28 cellular contexts compared by ENCODE assay signal in the genomic region with DNA sequence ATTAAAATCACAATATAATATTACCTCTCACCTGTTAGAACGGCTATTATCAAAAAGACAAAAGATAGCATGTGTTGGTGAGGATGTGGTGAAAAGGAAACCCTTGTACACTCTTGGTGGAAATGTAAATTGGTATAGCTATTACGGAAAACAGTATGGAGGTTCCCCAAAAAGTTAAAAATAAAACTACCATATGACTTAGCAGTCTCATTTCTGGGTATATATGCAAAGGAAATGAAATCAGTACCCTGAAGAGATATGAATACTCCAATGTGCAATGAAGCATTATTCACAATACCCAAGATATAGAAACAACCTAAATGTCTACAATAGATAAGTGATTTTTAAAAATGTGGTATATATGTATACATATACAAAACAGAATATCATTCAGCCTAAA.
DNase-seq lines count a peak whose midpoint lies in the region; ATAC-seq and TF ChIP-seq lines count a peak whose summit lies in the region.
"Had no signal": no experiment of that assay in that cellular context is flagged by ENCODE, and none has a peak within 500 bp of the region (broad histone marks: within the 10 kb centered on the region; RNA-seq: fewer than 3 reads in every experiment).

No MANE protein-coding gene starts in this region.

- peak overlapping the region; percentile 64 for H3K9ac ChIP-seq in OCI-LY3 (ENCODE audit: low read length)
- H3K9ac ChIP-seq: neural progenitor cell, parathyroid adenoma had no signal

- peak overlapping the region; percentile 63 for H3K4me3 ChIP-seq in OCI-LY3 (ENCODE audit: low read length)
- H3K4me3 ChIP-seq: body of pancreas, K562, left lung, neural progenitor cell, uterus had no signal

- peak overlapping the region; percentile 98 for H3K27ac Mint-ChIP-seq in activated T-cell treated with anti-CD3 and anti-CD28 coated beads, Interleukin-2, amount 50 U/mL, for 72 hours
- H3K27ac Mint-ChIP-seq in activated T-helper 17 cell treated with anti-CD3 and anti-CD28 coated beads, Interleukin-2, amount 50 U/mL, for 72 hours = peak overlapping the region; percentile 95
- peak overlapping the region; percentile 36 for H3K27ac Mint-ChIP-seq in stimulated activated naive CD8-positive, alpha-beta T cell treated with anti-CD3 and anti-CD28 coated beads, Interleukin-15, Interleukin-2, amounts not matched to agents 100 ng/mL and 50 ng/mL, for 24 hours
- H3K27ac Mint-ChIP-seq: B cell, H9, neural progenitor cell had no signal

- peaks cover 36% of the 10 kb centered on the region for H3K4me1 Mint-ChIP-seq in activated T-cell treated with anti-CD3 and anti-CD28 coated beads, Interleukin-2, amount 50 U/mL, for 72 hours (ENCODE audit: low read depth)
- peaks cover 13% of the 10 kb centered on the region for H3K4me1 Mint-ChIP-seq in activated T-helper 17 cell treated with anti-CD3 and anti-CD28 coated beads, Interleukin-2, amount 50 U/mL, for 72 hours
- peaks cover 18% of the 10 kb centered on the region for H3K4me1 Mint-ChIP-seq in stimulated activated naive CD8-positive, alpha-beta T cell treated with anti-CD3 and anti-CD28 coated beads, Interleukin-15, Interleukin-2, amounts not matched to agents 100 ng/mL and 50 ng/mL, for 24 hours (ENCODE audit: low read depth)

- peak overlapping the region in 1 of 2 donors; percentile 50 for H3K4me3 Mint-ChIP-seq in activated T-cell treated with anti-CD3 and anti-CD28 coated beads, Interleukin-2, amount 50 U/mL, for 72 hours
- peak overlapping the region; percentile 60 for H3K4me3 Mint-ChIP-seq in activated T-helper 17 cell treated with anti-CD3 and anti-CD28 coated beads, Interleukin-2, amount 50 U/mL, for 72 hours
- H3K4me3 Mint-ChIP-seq in stimulated activated naive CD8-positive, alpha-beta T cell treated with anti-CD3 and anti-CD28 coated beads, Interleukin-15, Interleukin-2, amounts not matched to agents 100 ng/mL and 50 ng/mL, for 24 hours = no peak overlapping the region
- H3K4me3 Mint-ChIP-seq: B cell, H9, neural progenitor cell had no signal

- no peaks in the 10 kb centered on the region for H3K27me3 Mint-ChIP-seq in activated T-cell treated with anti-CD3 and anti-CD28 coated beads, Interleukin-2, amount 50 U/mL, for 72 hours (ENCODE audit: low read depth)
- H3K27me3 Mint-ChIP-seq in activated T-helper 17 cell treated with anti-CD3 and anti-CD28 coated beads, Interleukin-2, amount 50 U/mL, for 72 hours = peaks cover 8% of the 10 kb centered on the region
- H3K27me3 Mint-ChIP-seq in stimulated activated naive CD8-positive, alpha-beta T cell treated with anti-CD3 and anti-CD28 coated beads, Interleukin-15, Interleukin-2, amounts not matched to agents 100 ng/mL and 50 ng/mL, for 24 hours = no peaks in the 10 kb centered on the region
- H3K27me3 Mint-ChIP-seq: B cell had no signal

- no peak for TF ChIP-seq CTCF in OCI-LY3 (IDR thresholded peaks at IDR 0.05; ENCODE audit: low read depth, low read length)

- peaks cover 39% of the 10 kb centered on the region for H3K4me1 ChIP-seq in OCI-LY3 (ENCODE audit: low read length)
- H3K4me1 ChIP-seq: body of pancreas had no signal

- no peak for DNase-seq in activated T-cell treated with anti-CD3 and anti-CD28 coated beads, Interleukin-2, amount 50 U/mL, for 72 hours
- DNase-seq in activated T-cell treated with anti-CD3 and anti-CD28 coated beads for 4 hours (no peak), NCI-H128 (lab: John Stamatoyannopoulos, UW; ENCODE audit: unreplicated experiment) (no peak), hepatic stellate cell (ENCODE audit: low spot score) (no peak)
- DNase-seq: ACHN, activated gamma-delta T cell, body of pancreas, COR-L47, dermis blood vessel endothelial cell, glutamatergic neuron, H9, islet precursor cell, left lung, mesenchymal stem cell, NCI-H1092, NCI-H1694 treated with DMSO at 0.1 percent for 48 hours, NCI-H510A treated with DMSO at 0.1 percent for 48 hours, retina, uterus had no signal

- H2AFZ ChIP-seq in OCI-LY3 (ENCODE audit: low read depth, low read length) = no peak overlapping the region
- H2AFZ ChIP-seq: neural progenitor cell, parathyroid adenoma had no signal

- no peaks in the 10 kb centered on the region for H3K79me2 ChIP-seq in OCI-LY3 (ENCODE audit: low read length)
- H3K79me2 ChIP-seq: parathyroid adenoma had no signal

- peaks cover 3% of the 10 kb centered on the region for H3K36me3 ChIP-seq in OCI-LY3 (replicated peaks; ENCODE audit: low read depth, low read length)
- H3K36me3 ChIP-seq: left lung, neural progenitor cell, uterus had no signal

- H3K9me3 ChIP-seq in OCI-LY3 (ENCODE audit: insufficient read depth, low read length) = 0 out of 2 replicates have a peak, but pooled peaks cover 4% of the 10 kb centered on the region
- H3K9me3 ChIP-seq: body of pancreas, uterus had no signal

- H3K27ac ChIP-seq in OCI-LY3 (ENCODE audit: low read length) = peak overlapping the region; percentile 98
- H3K27ac ChIP-seq: body of pancreas, left lung, neural progenitor cell, parathyroid adenoma, RWPE1, uterus had no signal

- H3K36me3 Mint-ChIP-seq in activated T-cell treated with anti-CD3 and anti-CD28 coated beads, Interleukin-2, amount 50 U/mL, for 72 hours (ENCODE audit: insufficient read depth in 2 of 2) = peaks cover 4 to 6% of the 10 kb centered on the region in 2 donors
- no peaks in the 10 kb centered on the region for H3K36me3 Mint-ChIP-seq in activated T-helper 17 cell treated with anti-CD3 and anti-CD28 coated beads, Interleukin-2, amount 50 U/mL, for 72 hours (ENCODE audit: low read depth)
- H3K36me3 Mint-ChIP-seq in stimulated activated naive CD8-positive, alpha-beta T cell treated with anti-CD3 and anti-CD28 coated beads, Interleukin-15, Interleukin-2, amounts not matched to agents 100 ng/mL and 50 ng/mL, for 24 hours (ENCODE audit: low read depth) = peaks cover 4% of the 10 kb centered on the region
- H3K36me3 Mint-ChIP-seq: neural progenitor cell had no signal

- peaks cover 3 to 6% of the 10 kb centered on the region in 2 donors for H3K9me3 Mint-ChIP-seq in activated T-cell treated with anti-CD3 and anti-CD28 coated beads, Interleukin-2, amount 50 U/mL, for 72 hours
- H3K9me3 Mint-ChIP-seq in activated T-helper 17 cell treated with anti-CD3 and anti-CD28 coated beads, Interleukin-2, amount 50 U/mL, for 72 hours = peaks cover 8% of the 10 kb centered on the region
- H3K9me3 Mint-ChIP-seq in stimulated activated naive CD8-positive, alpha-beta T cell treated with anti-CD3 and anti-CD28 coated beads, Interleukin-15, Interleukin-2, amounts not matched to agents 100 ng/mL and 50 ng/mL, for 24 hours = no peaks in the 10 kb centered on the region

- H3K4me2 ChIP-seq in OCI-LY3 (ENCODE audit: low read length) = peak overlapping the region; percentile 75
- H3K4me2 ChIP-seq: neural progenitor cell had no signal

- H3K27me3 ChIP-seq in OCI-LY3 (ENCODE audit: low read depth, low read length) = no peaks in the 10 kb centered on the region
- H3K27me3 ChIP-seq: body of pancreas, left lung, neural progenitor cell, uterus had no signal

- peak; percentile 70 to 73 for ATAC-seq in activated T-cell treated with anti-CD3 and anti-CD28 coated beads, Interleukin-2, amount 50 U/mL, for 72 hours (replicated peaks in 1 of 2)
- ATAC-seq in activated T-helper 17 cell treated with anti-CD3 and anti-CD28 coated beads, Interleukin-2, amount 50 U/mL, for 72 hours (replicated peaks) = peak; percentile 79
- ATAC-seq: body of pancreas, esophagus mucosa, K562, left lung had no signal

- H4K20me1 ChIP-seq in OCI-LY3 (ENCODE audit: insufficient read depth, low read length) = no peaks in the 10 kb centered on the region

Comparison
In these comparisons a context has a peak if more than half of its experiments do, and no peak if none do; other contexts are left out.
1. H3K27ac Mint-ChIP-seq: peak in every context shown above with its lines; median percentile 98 in activated T-cell treated with anti-CD3 and anti-CD28 coated beads, Interleukin-2, amount 50 U/mL, for 72 hours; 95 in activated T-helper 17 cell treated with anti-CD3 and anti-CD28 coated beads, Interleukin-2, amount 50 U/mL, for 72 hours; 36 in stimulated activated naive CD8-positive, alpha-beta T cell treated with anti-CD3 and anti-CD28 coated beads, Interleukin-15, Interleukin-2, amounts not matched to agents 100 ng/mL and 50 ng/mL, for 24 hours.